Comparison of ENCODE assay signal across 20 cellular contexts in the genomic region with DNA sequence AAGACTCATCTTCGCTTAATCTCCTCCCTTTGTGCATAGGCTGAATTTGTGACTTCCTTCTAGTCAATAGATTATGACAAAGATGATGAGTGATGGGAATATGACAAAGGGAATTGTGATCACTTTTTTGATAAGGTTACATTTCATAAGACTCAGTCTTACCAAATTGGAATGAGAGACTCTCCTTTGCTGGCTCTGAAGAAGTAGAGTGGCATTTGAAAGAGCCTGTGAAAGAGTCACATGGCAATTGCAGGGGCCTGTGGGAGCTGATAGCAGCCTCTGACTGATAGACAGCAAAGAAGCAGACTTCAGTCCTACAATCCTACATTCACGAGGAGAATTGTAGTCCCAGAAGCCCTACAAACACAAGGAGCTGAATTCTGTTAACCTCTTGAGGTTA. TPM values are rescaled to one million over a fixed set of nuclear protein-coding genes. Genes with fewer than 3 reads are reported as not detected.
DNase-seq lines count a peak whose midpoint lies in the region; ATAC-seq and TF ChIP-seq lines count a peak whose summit lies in the region.
"Had no signal": no experiment of that assay in that cellular context is flagged by ENCODE, and none has a peak within 500 bp of the region (broad histone marks: within the 10 kb centered on the region; RNA-seq: fewer than 3 reads in every experiment).

No MANE protein-coding gene starts in this region.

- H2BK120ac ChIP-seq in neuronal stem cell (ENCODE audit: low read depth, low read length) (no peak overlapping the region), H9 (ENCODE audit: low read depth, low read length, poor library complexity, severe bottlenecking) (no peak overlapping the region)

- no peaks in the 10 kb centered on the region for H3K23me2 ChIP-seq in H9 (ENCODE audit: insufficient read length, low read depth, low read length, poor library complexity, severe bottlenecking)

- H4K8ac ChIP-seq in neuronal stem cell (ENCODE audit: low read depth, low read length) (no peak overlapping the region), H9 (replicated peaks; ENCODE audit: insufficient read length, low read depth, low read length) (no peak overlapping the region)

- no peak overlapping the region for H3K14ac ChIP-seq in neuronal stem cell (ENCODE audit: low read length)
- H3K14ac ChIP-seq in H9 (ENCODE audit: insufficient read depth, low read length): no peak overlapping the region

- H3K9me3 ChIP-seq in neuronal stem cell (replicated peaks in 1 of 2; ENCODE audit: control insufficient read depth in 2 of 2, insufficient read depth in 1 of 2, low read depth in 1 of 2, low read length in 2 of 2) (no peaks in the 10 kb centered on the region), H9 (ENCODE audit: control insufficient read depth, low read depth, low read length) (no peaks in the 10 kb centered on the region)
- H3K9me3 ChIP-seq: BLaER1 had no signal

- no peak overlapping the region for H3K4me3 Mint-ChIP-seq in stimulated activated naive B cell treated with anti-CD40 and anti-IgM and Interleukin-4, amounts not matched to agents 10 μg/mL and 1 μg/mL and 100 μg/mL, for 72 hours
- H3K4me3 Mint-ChIP-seq in H9: no peak overlapping the region
- H3K4me3 Mint-ChIP-seq: CD4-positive, alpha-beta T cell had no signal

- no peak overlapping the region for H3K18ac ChIP-seq in neuronal stem cell (ENCODE audit: low read length)
- H3K18ac ChIP-seq in H9 (ENCODE audit: insufficient read length, low read depth, low read length): no peak overlapping the region

- H3K79me2 ChIP-seq in H9 (ENCODE audit: insufficient read depth, low read length): no peaks in the 10 kb centered on the region

- no peak overlapping the region for H4K91ac ChIP-seq in neuronal stem cell (ENCODE audit: low read depth, low read length, poor library complexity)
- H4K91ac ChIP-seq in H9 (ENCODE audit: insufficient read length, low read depth, low read length): no peak overlapping the region

- no peak overlapping the region for H3K27ac Mint-ChIP-seq in stimulated activated naive B cell treated with anti-CD40 and anti-IgM and Interleukin-4, amounts not matched to agents 10 μg/mL and 1 μg/mL and 100 μg/mL, for 72 hours
- H3K27ac Mint-ChIP-seq in H9: no peak overlapping the region
- H3K27ac Mint-ChIP-seq: CD4-positive, alpha-beta T cell had no signal

- no peak overlapping the region for H3K27ac ChIP-seq in neuronal stem cell (replicated peaks; ENCODE audit: low read length)
- H3K27ac ChIP-seq in H9 (ENCODE audit: insufficient read length, low read depth, low read length): no peak overlapping the region
- H3K27ac ChIP-seq: BLaER1, HL-60 had no signal

- no peaks in the 10 kb centered on the region for H3K4me1 ChIP-seq in neuronal stem cell (ENCODE audit: control insufficient read depth in 2 of 2, insufficient read depth in 1 of 2, low read depth in 1 of 2, low read length in 2 of 2)
- no peaks in the 10 kb centered on the region for H3K4me1 ChIP-seq in H9 (ENCODE audit: insufficient read depth, low read length)
- H3K4me1 ChIP-seq: BLaER1 had no signal

- no CpG with 5 or more reads among the region's 2 CpGs for WGBS in neuronal stem cell (ENCODE audit: extremely low coverage in 2 of 2, insufficient read length in 2 of 2, insufficient replicate concordance in 1 of 2), 2 donors
- WGBS in H9 (ENCODE audit: extremely low coverage, insufficient read length, low lambda C conversion rate): no CpG with 5 or more reads among the region's 2 CpGs

- H3K9me3 Mint-ChIP-seq in stimulated activated naive B cell treated with anti-CD40 and anti-IgM and Interleukin-4, amounts not matched to agents 10 μg/mL and 1 μg/mL and 100 μg/mL, for 72 hours: peaks cover 0 to 1% of the 10 kb centered on the region in 2 donors
- H3K9me3 Mint-ChIP-seq in H9: peaks cover 0 to 7% of the 10 kb centered on the region in 2 experiments; a peak in 3 of 5 replicates
- H3K9me3 Mint-ChIP-seq: CD4-positive, alpha-beta T cell had no signal

- no peak overlapping the region for H3K9ac ChIP-seq in neuronal stem cell (ENCODE audit: low read depth, low read length, poor library complexity)
- no peak overlapping the region for H3K9ac ChIP-seq in H9 (ENCODE audit: extremely low read depth, insufficient read length, low read length)
- H3K9ac ChIP-seq: BLaER1, SK-N-SH had no signal

- no peaks in the 10 kb centered on the region for H3K4me1 Mint-ChIP-seq in stimulated activated naive B cell treated with anti-CD40 and anti-IgM and Interleukin-4, amounts not matched to agents 10 μg/mL and 1 μg/mL and 100 μg/mL, for 72 hours
- H3K4me1 Mint-ChIP-seq in H9: no peaks in the 10 kb centered on the region

- H2AFZ ChIP-seq in neuronal stem cell (ENCODE audit: low read length): peak overlapping the region; percentile 50
- H2AFZ ChIP-seq in H9 (ENCODE audit: low read length): no peak overlapping the region

- H4K20me1 ChIP-seq in H9 (ENCODE audit: control insufficient read depth, insufficient read depth, insufficient read length): no peaks in the 10 kb centered on the region
- H4K20me1 ChIP-seq: BLaER1 had no signal

- H3K79me1 ChIP-seq in neuronal stem cell (ENCODE audit: low read depth, low read length): no peaks in the 10 kb centered on the region
- H3K79me1 ChIP-seq in H9 (ENCODE audit: insufficient read depth, low read depth, low read length, poor library complexity, severe bottlenecking): no peaks in the 10 kb centered on the region

- H3K36me3 ChIP-seq in neuronal stem cell (replicated peaks in 1 of 2; ENCODE audit: control insufficient read depth in 2 of 2, insufficient read depth in 2 of 2, low read length in 2 of 2): no peaks in the 10 kb centered on the region
- H3K36me3 ChIP-seq: BLaER1 had no signal

- no peak overlapping the region for H2BK20ac ChIP-seq in H9 (ENCODE audit: low read depth, low read length, poor library complexity, severe bottlenecking)

- no peak for ATAC-seq in GM18858 (IDR thresholded peaks at IDR 0.05; ENCODE audit: unreplicated experiment)
- ATAC-seq in stimulated activated naive B cell treated with anti-CD40 and anti-IgM and Interleukin-4, amounts not matched to agents 10 μg/mL and 1 μg/mL and 100 μg/mL, for 72 hours (replicated peaks): no peak
- ATAC-seq: Panc1 had no signal

- H3K36me3 Mint-ChIP-seq in stimulated activated naive B cell treated with anti-CD40 and anti-IgM and Interleukin-4, amounts not matched to agents 10 μg/mL and 1 μg/mL and 100 μg/mL, for 72 hours: no peaks in the 10 kb centered on the region
- peaks cover 0 to 4% (median 0%) of the 10 kb centered on the region in 3 experiments; a peak in 1 of 7 replicates for H3K36me3 Mint-ChIP-seq in H9 (ENCODE audit: insufficient read depth in 1 of 3, low read depth in 3 of 3)

- H4K5ac ChIP-seq in H9 (ENCODE audit: insufficient read length, low read depth, low read length): no peak overlapping the region

- TF ChIP-seq CTCF in H9 (conservative IDR thresholded peaks at IDR 0.05): no peak

- no peak overlapping the region for H3K4ac ChIP-seq in neuronal stem cell (ENCODE audit: low read length)
- no peak overlapping the region for H3K4ac ChIP-seq in H9 (ENCODE audit: low read depth, low read length)

- H3K23ac ChIP-seq in neuronal stem cell (ENCODE audit: low read depth, low read length, poor library complexity) (no peak overlapping the region), H9 (ENCODE audit: insufficient read length, low read depth, low read length) (no peak overlapping the region)

- no peak overlapping the region for H3K56ac ChIP-seq in H9 (ENCODE audit: insufficient read length, low read depth, low read length)

- no peak overlapping the region for H3T11ph ChIP-seq in H9 (ENCODE audit: low read length)

- H2BK15ac ChIP-seq in neuronal stem cell (ENCODE audit: low read length) (no peak overlapping the region), H9 (ENCODE audit: low read depth, low read length) (no peak overlapping the region)

- H2BK5ac ChIP-seq in neuronal stem cell (ENCODE audit: low read length): no peak overlapping the region
- H2BK5ac ChIP-seq in H9 (ENCODE audit: insufficient read length, low read length): no peak overlapping the region

- H2AK5ac ChIP-seq in neuronal stem cell (ENCODE audit: low read depth, low read length): no peak overlapping the region
- no peak overlapping the region for H2AK5ac ChIP-seq in H9 (ENCODE audit: insufficient read length, low read length)

- no peak overlapping the region for H3K4me3 ChIP-seq in neuronal stem cell (ENCODE audit: low read length in 2 of 2)
- H3K4me3 ChIP-seq: BLaER1 had no signal

- H2BK12ac ChIP-seq in neuronal stem cell (ENCODE audit: low read length) (no peak overlapping the region), H9 (ENCODE audit: insufficient read length, low read depth, low read length) (no peak overlapping the region)

- H3K27me3 ChIP-seq in neuronal stem cell (ENCODE audit: control insufficient read depth in 3 of 3, insufficient read depth in 3 of 3, low read depth in 1 of 3, low read length in 3 of 3): no peaks in the 10 kb centered on the region
- no peaks in the 10 kb centered on the region for H3K27me3 ChIP-seq in H9 (ENCODE audit: insufficient read depth, low read length)
- H3K27me3 ChIP-seq: BLaER1 had no signal

- DNase-seq in EL (peak; percentile 10), astrocyte of the hippocampus (ENCODE audit: low read depth, low spot score) (peak; percentile 16), iris pigment epithelial cell (ENCODE audit: low read depth) (peak; percentile 15), neuronal stem cell (ENCODE audit: low spot score) (no peak), HuH-7.5 (ENCODE audit: low spot score) (no peak), H9 (no peak)
- no peak for DNase-seq in stimulated activated naive B cell treated with anti-CD40 and anti-IgM and Interleukin-4, amounts not matched to agents 10 μg/mL and 1 μg/mL and 100 μg/mL, for 72 hours
- DNase-seq: CD4-positive, alpha-beta T cell; Karpas-422; NCI-H1092; NCI-H1417 treated with DMSO at 0.1 percent for 48 hours; NCI-H1694 treated with DMSO at 0.1 percent for 48 hours; NCI-H2081; NCI-H2227 treated with DMSO at 0.1 percent for 48 hours; NCI-H526 treated with DMSO at 0.1 percent for 48 hours; SK-N-SH had no signal

- H3K4me2 ChIP-seq in neuronal stem cell (ENCODE audit: insufficient read depth, low read length, poor library complexity, severe bottlenecking) (no peak overlapping the region), H9 (ENCODE audit: insufficient read depth, insufficient read length, low read length) (no peak overlapping the region)
- H3K4me2 ChIP-seq: BLaER1, SK-N-SH had no signal

- no peaks in the 10 kb centered on the region for H3K27me3 Mint-ChIP-seq in stimulated activated naive B cell treated with anti-CD40 and anti-IgM and Interleukin-4, amounts not matched to agents 10 μg/mL and 1 μg/mL and 100 μg/mL, for 72 hours
- no peaks in the 10 kb centered on the region for H3K27me3 Mint-ChIP-seq in H9 (ENCODE audit: low read depth)

RNA-seq across cellular contexts. Expression of a gene that starts 44.9 kb away (rescaled TPM):
- polyA plus RNA-seq in neuronal stem cell (2013, experiment 1 of 2): 0.64 TPM
- 0.57 TPM for polyA plus RNA-seq in neuronal stem cell (2013, experiment 2 of 2)
- total RNA-seq in H9 (2021): 0.94 and 1.1 TPM in 2 replicates
- total RNA-seq: CD4-positive, alpha-beta T cell had no signal

Comparison
In these comparisons a context has a peak if more than half of its experiments do, and no peak if none do; other contexts are left out.
1. DNase-seq: peak in EL (single experiment), astrocyte of the hippocampus (single experiment) and iris pigment epithelial cell (single experiment); none in neuronal stem cell (single experiment), HuH-7.5 (single experiment), stimulated activated naive B cell treated with anti-CD40 and anti-IgM and Interleukin-4, amounts not matched to agents 10 μg/mL and 1 μg/mL and 100 μg/mL, for 72 hours (single experiment) and H9 (single experiment).